15 cellular contexts compared by ENCODE assay signal in genomic region chr5:190366-191035, GRCh38. TPM values are rescaled to one million over a fixed set of nuclear protein-coding genes. Genes with fewer than 3 reads are reported as not detected.
A peak's percentile ranks its signal among the peaks of the same experiment; 100 is the strongest.
DNase-seq lines count a peak whose midpoint lies in the region; ATAC-seq and TF ChIP-seq lines count a peak whose summit lies in the region.
"Had no signal": no experiment of that assay in that cellular context is flagged by ENCODE, and none has a peak within 500 bp of the region (broad histone marks: within the 10 kb centered on the region; RNA-seq: fewer than 3 reads in every experiment).

No MANE protein-coding gene starts in this region.

- H4K5ac ChIP-seq in IMR-90 (ENCODE audit: low read depth, low read length): no peak overlapping the region

- in situ Hi-C loops in IMR-90 (cut with MboI; ENCODE audit: low sequenced_read_pairs): no loop called here
- in situ Hi-C loops in brain microvascular endothelial cell (cut with HindIII; ENCODE audit: low pct_ligation_motif_present, low sequenced_read_pairs): no loop called here

- intact Hi-C loops in IMR-90 (cut with micrococcal nuclease) (no loop called here), cardiac septum (cut with DNase I) (loop anchor here (1.0 kb wide), 1 partner anchor 16 kb away; no protein-coding TSS in a partner anchor), thyroid gland (cut with DNase I) (no loop called here)
- intact Hi-C loops in activated T-helper 1 cell treated with anti-CD3 and anti-CD28 coated beads, Interleukin-12 subunit alpha, Interleukin-12 subunit beta, Interleukin-2, Interleukin-4 antibody, amounts not matched to agents 30 ng/mL and 10 ng/mL and 1 ng/mL, durations not matched to agents 14 hours and 24 hours and 36 hours (cut with micrococcal nuclease): no loop called here

- H2BK20ac ChIP-seq in IMR-90 (ENCODE audit: low read depth, low read length): no peak overlapping the region

- H2AK5ac ChIP-seq in IMR-90 (ENCODE audit: low read depth, low read length): peak overlapping the region; percentile 59

- peaks cover 9% of the 10 kb centered on the region for H3K4me1 Mint-ChIP-seq in activated naive CD4-positive, alpha-beta T cell treated with anti-CD3 and anti-CD28 coated beads, Interleukin-2, amount 10 ng/mL, durations not matched to agents 7 days and 5 days
- peaks cover 4% of the 10 kb centered on the region for H3K4me1 Mint-ChIP-seq in activated T-helper 1 cell treated with anti-CD3 and anti-CD28 coated beads, Interleukin-12 subunit alpha, Interleukin-12 subunit beta, Interleukin-2, Interleukin-4 antibody, amounts not matched to agents 30 ng/mL and 10 ng/mL and 1 ng/mL, durations not matched to agents 14 hours and 24 hours and 36 hours (ENCODE audit: low read depth)

- BruUV-seq in IMR-90 (replicated peaks; lab: Mats Ljungman, UMichigan): no TSS peak

- POLR2A ChIA-PET in IMR-90 (lab: Charles Lee; ENCODE audit: unreplicated experiment): no interaction called here

- H2AK9ac ChIP-seq in IMR-90 (replicated peaks; ENCODE audit: low read depth, low read length, poor library complexity): peak overlapping the region; percentile 50

- no peaks in the 10 kb centered on the region for H3K9me3 Mint-ChIP-seq in activated naive CD4-positive, alpha-beta T cell treated with anti-CD3 and anti-CD28 coated beads, Interleukin-2, amount 10 ng/mL, durations not matched to agents 7 days and 5 days
- no peaks in the 10 kb centered on the region for H3K9me3 Mint-ChIP-seq in activated T-helper 1 cell treated with anti-CD3 and anti-CD28 coated beads, Interleukin-12 subunit alpha, Interleukin-12 subunit beta, Interleukin-2, Interleukin-4 antibody, amounts not matched to agents 30 ng/mL and 10 ng/mL and 1 ng/mL, durations not matched to agents 14 hours and 24 hours and 36 hours

- no peaks in the 10 kb centered on the region for H3K36me3 ChIP-seq in IMR-90 (ENCODE audit: control insufficient read depth, insufficient read depth, low read length)
- H3K36me3 ChIP-seq in thyroid gland: no peaks in the 10 kb centered on the region
- H3K36me3 ChIP-seq in brain microvascular endothelial cell (replicated peaks): no peaks in the 10 kb centered on the region
- H3K36me3 ChIP-seq: MG63 had no signal

- TF ChIP-seq CTCF in IMR-90 (conservative IDR thresholded peaks at IDR 0.05; ENCODE audit: low read depth, low read length) (no peak), thyroid gland (IDR thresholded peaks at IDR 0.05) (no peak), brain microvascular endothelial cell (IDR thresholded peaks at IDR 0.05; ENCODE audit: low read depth, low read length, missing control alignments) (no peak)

- no peak overlapping the region for H3K18ac ChIP-seq in IMR-90 (ENCODE audit: low read depth, low read length)

- H2AFZ ChIP-seq in IMR-90 (replicated peaks; ENCODE audit: low read length, poor library complexity): no peak overlapping the region

- no peak for ATAC-seq in IMR-90 (ENCODE audit: low read depth)

- no peak overlapping the region for H2BK5ac ChIP-seq in IMR-90 (ENCODE audit: low read depth, low read length, poor library complexity, severe bottlenecking)

- CTCF ChIA-PET in activated naive CD4-positive, alpha-beta T cell treated with anti-CD3 and anti-CD28 coated beads, Interleukin-2, amount 10 ng/mL, durations not matched to agents 7 days and 5 days (lab: Charles Lee): no interaction called here
- CTCF ChIA-PET in IMR-90 (lab: Yijun Ruan, JAX): no interaction called here

- H3K9ac ChIP-seq in IMR-90 (ENCODE audit: low read depth, low read length): no peak overlapping the region

- H3K9me3 ChIP-seq in IMR-90 (ENCODE audit: control insufficient read depth, insufficient read depth, low read length): no peaks in the 10 kb centered on the region
- H3K9me3 ChIP-seq in thyroid gland: no peaks in the 10 kb centered on the region
- H3K9me3 ChIP-seq: MG63 had no signal

- H3K27ac ChIP-seq in IMR-90 (ENCODE audit: insufficient read depth, low read length) (no peak overlapping the region), thyroid gland (no peak overlapping the region), brain microvascular endothelial cell (no peak overlapping the region)
- H3K27ac ChIP-seq: foreskin keratinocyte had no signal

- no peak overlapping the region for H3K56ac ChIP-seq in IMR-90 (ENCODE audit: extremely low read depth, insufficient read depth, low read length)

- H3K9me1 ChIP-seq in IMR-90 (ENCODE audit: insufficient read depth, low read length): peaks cover 3% of the 10 kb centered on the region; the same call in 1 of the 2 replicates

- no peak overlapping the region for H3K4ac ChIP-seq in IMR-90 (ENCODE audit: low read depth, low read length)

- H3K79me1 ChIP-seq in IMR-90 (ENCODE audit: low read depth in 1 of 2, low read length in 2 of 2): no peaks in the 10 kb centered on the region

- no peak overlapping the region for H2BK120ac ChIP-seq in IMR-90 (ENCODE audit: low read depth, low read length)

- TF ChIP-seq POLR2A in IMR-90 (IDR thresholded peaks at IDR 0.05; ENCODE audit: low read depth, low read length) (no peak), thyroid gland (IDR thresholded peaks at IDR 0.05) (no peak)

- no peak overlapping the region for H4K8ac ChIP-seq in IMR-90 (ENCODE audit: low read depth in 2 of 2, low read length in 2 of 2)

- no peaks in the 10 kb centered on the region for H3K36me3 Mint-ChIP-seq in activated naive CD4-positive, alpha-beta T cell treated with anti-CD3 and anti-CD28 coated beads, Interleukin-2, amount 10 ng/mL, durations not matched to agents 7 days and 5 days
- H3K36me3 Mint-ChIP-seq in activated T-helper 1 cell treated with anti-CD3 and anti-CD28 coated beads, Interleukin-12 subunit alpha, Interleukin-12 subunit beta, Interleukin-2, Interleukin-4 antibody, amounts not matched to agents 30 ng/mL and 10 ng/mL and 1 ng/mL, durations not matched to agents 14 hours and 24 hours and 36 hours (ENCODE audit: low read depth): no peaks in the 10 kb centered on the region

- H3K4me3 ChIP-seq in IMR-90 (ENCODE audit: insufficient read depth, low read depth, low read length) (no peak overlapping the region), thyroid gland (replicated peaks in 1 of 3) (no peak overlapping the region), brain microvascular endothelial cell (ENCODE audit: low read depth, low read length) (no peak overlapping the region)
- H3K4me3 ChIP-seq: lung, MG63 had no signal

- peaks cover 12% of the 10 kb centered on the region; the same call in 1 of the 2 replicates for H3K27me3 ChIP-seq in IMR-90 (ENCODE audit: control insufficient read depth, insufficient read depth, low read length)
- no peaks in the 10 kb centered on the region for H3K27me3 ChIP-seq in thyroid gland
- peaks cover 18% of the 10 kb centered on the region for H3K27me3 ChIP-seq in brain microvascular endothelial cell (replicated peaks)
- H3K27me3 ChIP-seq: MG63 had no signal

- no peak overlapping the region for H3K27ac Mint-ChIP-seq in activated naive CD4-positive, alpha-beta T cell treated with anti-CD3 and anti-CD28 coated beads, Interleukin-2, amount 10 ng/mL, durations not matched to agents 7 days and 5 days
- no peak overlapping the region for H3K27ac Mint-ChIP-seq in activated T-helper 1 cell treated with anti-CD3 and anti-CD28 coated beads, Interleukin-12 subunit alpha, Interleukin-12 subunit beta, Interleukin-2, Interleukin-4 antibody, amounts not matched to agents 30 ng/mL and 10 ng/mL and 1 ng/mL, durations not matched to agents 14 hours and 24 hours and 36 hours

- H2BK15ac ChIP-seq in IMR-90 (ENCODE audit: low read depth, low read length): no peak overlapping the region

- peaks cover 31% of the 10 kb centered on the region for H3K27me3 Mint-ChIP-seq in activated naive CD4-positive, alpha-beta T cell treated with anti-CD3 and anti-CD28 coated beads, Interleukin-2, amount 10 ng/mL, durations not matched to agents 7 days and 5 days
- peaks cover 2% of the 10 kb centered on the region for H3K27me3 Mint-ChIP-seq in activated T-helper 1 cell treated with anti-CD3 and anti-CD28 coated beads, Interleukin-12 subunit alpha, Interleukin-12 subunit beta, Interleukin-2, Interleukin-4 antibody, amounts not matched to agents 30 ng/mL and 10 ng/mL and 1 ng/mL, durations not matched to agents 14 hours and 24 hours and 36 hours (ENCODE audit: insufficient read depth)

- no peak overlapping the region; the same call in 1 of the 2 replicates for H3K14ac ChIP-seq in IMR-90 (replicated peaks; ENCODE audit: low read depth, low read length)

- peak; percentile 16 for DNase-seq in activated naive CD4-positive, alpha-beta T cell treated with anti-CD3 and anti-CD28 coated beads, Interleukin-2, amount 10 ng/mL, durations not matched to agents 7 days and 5 days
- no peak for DNase-seq in activated naive CD4-positive, alpha-beta T cell treated with anti-CD3 and anti-CD28 coated beads, Interleukin-2, amount 50 U/mL, for 16 hours
- DNase-seq in IMR-90 (no peak), cardiac septum (ENCODE audit: low spot score) (peak; percentile 73), thyroid gland (peak; percentile 40 to 55), midbrain (lab: John Stamatoyannopoulos, UW) (no peak), brain microvascular endothelial cell (no peak)
- no peak for DNase-seq in activated T-helper 1 cell treated with anti-CD3 and anti-CD28 coated beads, Interleukin-12 subunit alpha, Interleukin-12 subunit beta, Interleukin-2, Interleukin-4 antibody, amounts not matched to agents 30 ng/mL and 10 ng/mL and 1 ng/mL, durations not matched to agents 14 hours and 24 hours and 36 hours (ENCODE audit: low spot score)
- DNase-seq: activated CD8-positive, alpha-beta memory T cell treated with anti-CD3 and anti-CD28 coated beads, Interleukin-2, amount 50 U/mL, for 4 hours; foreskin keratinocyte; NK-92 treated with Interleukin-12 subunit alpha and Interleukin-12 subunit beta, amount 100 ng/mL, for 24 hours; T-helper 9 cell had no signal

- no peak for TF ChIP-seq RAD21 in IMR-90 (IDR thresholded peaks at IDR 0.05; ENCODE audit: low read length)

- WGBS in IMR-90 (ENCODE audit: extremely low coverage in 2 of 2, insufficient read length in 1 of 2), 2 experiments: no CpG with 5 or more reads among the region's 16 CpGs
- 37 to 47% methylated on average over 13 to 15 of the region's 16 CpGs for WGBS in thyroid gland, 2 donors

- no peak overlapping the region for H3K4me2 ChIP-seq in IMR-90 (ENCODE audit: low read depth, low read length)

- H3K4me1 ChIP-seq in IMR-90 (ENCODE audit: control insufficient read depth, insufficient read depth, low read length) (no peaks in the 10 kb centered on the region), thyroid gland (peaks cover 14 to 25% of the 10 kb centered on the region in 2 donors)
- H3K4me1 ChIP-seq: foreskin keratinocyte had no signal

- no peak overlapping the region for H3K23ac ChIP-seq in IMR-90 (ENCODE audit: low read depth, low read length)

- no peak overlapping the region for H3K4me3 Mint-ChIP-seq in activated naive CD4-positive, alpha-beta T cell treated with anti-CD3 and anti-CD28 coated beads, Interleukin-2, amount 10 ng/mL, durations not matched to agents 7 days and 5 days
- H3K4me3 Mint-ChIP-seq in activated T-helper 1 cell treated with anti-CD3 and anti-CD28 coated beads, Interleukin-12 subunit alpha, Interleukin-12 subunit beta, Interleukin-2, Interleukin-4 antibody, amounts not matched to agents 30 ng/mL and 10 ng/mL and 1 ng/mL, durations not matched to agents 14 hours and 24 hours and 36 hours: no peak overlapping the region

- peaks cover 2% of the 10 kb centered on the region; the same call in 1 of the 2 replicates for H4K20me1 ChIP-seq in IMR-90 (ENCODE audit: insufficient read depth, low read length)

- no peak overlapping the region for H4K91ac ChIP-seq in IMR-90 (ENCODE audit: insufficient read depth, low read depth, low read length)

- dilution Hi-C loops in IMR-90 (cut with HindIII; ENCODE audit: low sequenced_read_pairs, unreplicated experiment): no loop called here

RNA-seq across cellular contexts. Expression of gene LRRC14B, which starts 0.8 kb away (rescaled TPM):
- total RNA-seq in IMR-90 (2012; rRNA removed) (not detected in 2 replicates), cardiac septum (8.5 TPM), thyroid gland (not detected)
- polyA plus RNA-seq in IMR-90 (2012; rRNA removed): not detected in 2 replicates
- polyA plus RNA-seq in IMR-90 (2012; cell fraction: cytosol; rRNA removed): not detected in 2 replicates
- 0.03 TPM in 1 of 2 replicates, not detected in the other for polyA plus RNA-seq in IMR-90 (2012; cell fraction: nucleus; rRNA removed; ENCODE audit: low replicate concordance)
- not detected in 2 replicates for total RNA-seq in activated T-helper 1 cell treated with anti-CD3 and anti-CD28 coated beads, Interleukin-12 subunit alpha, Interleukin-12 subunit beta, Interleukin-2, Interleukin-4 antibody, amounts not matched to agents 30 ng/mL and 10 ng/mL and 1 ng/mL, durations not matched to agents 14 hours and 24 hours and 36 hours
- total RNA-seq: foreskin keratinocyte had no signal
- polyA plus RNA-seq: AG04450, foreskin keratinocyte, lung had no signal

RNA-seq across cellular contexts. Expression of gene CCDC127, which starts 27.5 kb away (rescaled TPM):
- total RNA-seq in IMR-90 (2012; rRNA removed) (3.9 and 4.4 TPM in 2 replicates), cardiac septum (9.6 TPM), thyroid gland (1 to 10 TPM; 4.4 to 5.2 (median 4.8) TPM)
- polyA plus RNA-seq in IMR-90 (2012; rRNA removed): 3.2 TPM in 2 replicates
- 2.2 and 2.4 TPM in 2 replicates for polyA plus RNA-seq in IMR-90 (2012; cell fraction: cytosol; rRNA removed)
- 1.5 and 2.8 TPM in 2 replicates for polyA plus RNA-seq in IMR-90 (2012; cell fraction: nucleus; rRNA removed; ENCODE audit: low replicate concordance)
- total RNA-seq in activated T-helper 1 cell treated with anti-CD3 and anti-CD28 coated beads, Interleukin-12 subunit alpha, Interleukin-12 subunit beta, Interleukin-2, Interleukin-4 antibody, amounts not matched to agents 30 ng/mL and 10 ng/mL and 1 ng/mL, durations not matched to agents 14 hours and 24 hours and 36 hours: 9.5 and 10.9 TPM in 2 replicates

RNA-seq across cellular contexts. Expression of gene SDHA, which starts 27.6 kb away (rescaled TPM):
- total RNA-seq in IMR-90 (2012; rRNA removed) (105 and 122 TPM in 2 replicates), cardiac septum (580 TPM), thyroid gland (100 to 1,000 TPM in 1 of 4 donors, 10 to 100 TPM in 3; 86.9 to 102 (median 92.2) TPM)
- 120 and 121 TPM in 2 replicates for polyA plus RNA-seq in IMR-90 (2012; rRNA removed)
- 120 and 126 TPM in 2 replicates for polyA plus RNA-seq in IMR-90 (2012; cell fraction: cytosol; rRNA removed)
- 104 and 113 TPM in 2 replicates for polyA plus RNA-seq in IMR-90 (2012; cell fraction: nucleus; rRNA removed; ENCODE audit: low replicate concordance)
- 135 TPM in 2 replicates for total RNA-seq in activated T-helper 1 cell treated with anti-CD3 and anti-CD28 coated beads, Interleukin-12 subunit alpha, Interleukin-12 subunit beta, Interleukin-2, Interleukin-4 antibody, amounts not matched to agents 30 ng/mL and 10 ng/mL and 1 ng/mL, durations not matched to agents 14 hours and 24 hours and 36 hours

Comparison
In these comparisons a context has a peak if more than half of its experiments do, and no peak if none do; other contexts are left out.
1. DNase-seq: peak in activated naive CD4-positive, alpha-beta T cell treated with anti-CD3 and anti-CD28 coated beads, Interleukin-2, amount 10 ng/mL, durations not matched to agents 7 days and 5 days (single experiment), cardiac septum (single experiment) and thyroid gland (2 of 2); none in activated naive CD4-positive, alpha-beta T cell treated with anti-CD3 and anti-CD28 coated beads, Interleukin-2, amount 50 U/mL, for 16 hours (single experiment), IMR-90 (single experiment), activated T-helper 1 cell treated with anti-CD3 and anti-CD28 coated beads, Interleukin-12 subunit alpha, Interleukin-12 subunit beta, Interleukin-2, Interleukin-4 antibody, amounts not matched to agents 30 ng/mL and 10 ng/mL and 1 ng/mL, durations not matched to agents 14 hours and 24 hours and 36 hours (single experiment), midbrain (single experiment) and brain microvascular endothelial cell (single experiment).